ENCODE assay signal across 8 cellular contexts in genomic region chr9:130043654-130044623, GRCh38. TPM values are rescaled to one million over a fixed set of nuclear protein-coding genes. Genes with fewer than 3 reads are reported as not detected.
DNase-seq lines count a peak whose midpoint lies in the region; ATAC-seq and TF ChIP-seq lines count a peak whose summit lies in the region.

No MANE protein-coding gene starts in this region.

- in situ Hi-C loops in GM13977 (cut with MboI; ENCODE audit: low pct_unique_long_range_greater_than_20kb, low sequenced_read_pairs, unreplicated experiment) = no loop called here

- peaks cover 17% of the 10 kb centered on the region for H3K36me3 Mint-ChIP-seq in activated CD4-positive, alpha-beta memory T cell treated with anti-CD3 and anti-CD28 coated beads, Interleukin-2, amount 10 ng/mL, durations not matched to agents 7 days and 5 days (ENCODE audit: low read depth)

- intact Hi-C loops in Right ventricle myocardium superior (cut with DNase I) (loop anchor here (5.0 to 10.0 kb wide), 2 partner anchors 79 to 157 kb away; no protein-coding TSS in a partner anchor), posterior vena cava (cut with DNase I) (no loop called here)

- no peaks in the 10 kb centered on the region for H3K9me3 Mint-ChIP-seq in activated CD4-positive, alpha-beta memory T cell treated with anti-CD3 and anti-CD28 coated beads, Interleukin-2, amount 10 ng/mL, durations not matched to agents 7 days and 5 days

- peak; percentile 16 for DNase-seq in NOMO-1 treated with DMSO at 0.1 percent for 48 hours (lab: John Stamatoyannopoulos, UW; ENCODE audit: unreplicated experiment)
- DNase-seq in NOMO-1 (lab: John Stamatoyannopoulos, UW; ENCODE audit: unreplicated experiment in 2 of 2) = no peak
- no peak for DNase-seq in activated CD4-positive, alpha-beta memory T cell treated with anti-CD3 and anti-CD28 coated beads, Interleukin-2, amount 10 ng/mL, durations not matched to agents 7 days and 5 days
- peak; percentile 67 for DNase-seq in Right ventricle myocardium superior
- DNase-seq in posterior vena cava (ENCODE audit: low spot score) = peak; percentile 84
- no peak for DNase-seq in GM13977 (ENCODE audit: low spot score)
- no peak for DNase-seq in kidney tubule cell (ENCODE audit: low spot score)
- DNase-seq in SW480 (ENCODE audit: low spot score) = no peak

- peak overlapping the region; percentile 89 for H3K27ac Mint-ChIP-seq in activated CD4-positive, alpha-beta memory T cell treated with anti-CD3 and anti-CD28 coated beads, Interleukin-2, amount 10 ng/mL, durations not matched to agents 7 days and 5 days

- H3K4me3 Mint-ChIP-seq in activated CD4-positive, alpha-beta memory T cell treated with anti-CD3 and anti-CD28 coated beads, Interleukin-2, amount 10 ng/mL, durations not matched to agents 7 days and 5 days = peak overlapping the region; percentile 90

- POLR2A ChIA-PET in activated CD4-positive, alpha-beta memory T cell treated with anti-CD3 and anti-CD28 coated beads, Interleukin-2, amount 10 ng/mL, durations not matched to agents 7 days and 5 days (lab: Charles Lee) = interaction anchor here (0.6 to 14.8 kb wide), 22 partner anchors 9 to 1688 kb away, joined by 3 to 403 read pairs (median 4); partner anchors contain the start of genes C9orf78, GPR107 and USP20

- H3K4me1 Mint-ChIP-seq in activated CD4-positive, alpha-beta memory T cell treated with anti-CD3 and anti-CD28 coated beads, Interleukin-2, amount 10 ng/mL, durations not matched to agents 7 days and 5 days = peaks cover 42% of the 10 kb centered on the region

- ATAC-seq in Right ventricle myocardium superior (ENCODE audit: poor library complexity) = peak; percentile 40

- CTCF ChIA-PET in activated CD4-positive, alpha-beta memory T cell treated with anti-CD3 and anti-CD28 coated beads, Interleukin-2, amount 10 ng/mL, durations not matched to agents 7 days and 5 days (lab: Charles Lee) = interaction anchor here (0.6 to 1.5 kb wide), 7 partner anchors 10 to 179 kb away, joined by 3 to 9 read pairs (median 8); partner anchors contain the start of gene GPR107

- H3K27me3 Mint-ChIP-seq in activated CD4-positive, alpha-beta memory T cell treated with anti-CD3 and anti-CD28 coated beads, Interleukin-2, amount 10 ng/mL, durations not matched to agents 7 days and 5 days = no peaks in the 10 kb centered on the region

- no peak for TF ChIP-seq CTCF in GM13977 (IDR thresholded peaks at IDR 0.05; ENCODE audit: extremely low read depth, insufficient read depth, missing control alignments)

RNA-seq across cellular contexts. Expression of gene FNBP1, which starts 0.9 kb away (rescaled TPM):
- 100 to 1,000 TPM; 208 to 213 TPM for total RNA-seq in activated CD4-positive, alpha-beta memory T cell treated with anti-CD3 and anti-CD28 coated beads, Interleukin-2, amount 10 ng/mL, durations not matched to agents 7 days and 5 days
- total RNA-seq in Right ventricle myocardium superior (21.5 TPM), posterior vena cava (100 to 1,000 TPM; 116 to 165 TPM)

RNA-seq across cellular contexts. Expression of gene GPR107, which starts 9.8 kb away (rescaled TPM):
- total RNA-seq in activated CD4-positive, alpha-beta memory T cell treated with anti-CD3 and anti-CD28 coated beads, Interleukin-2, amount 10 ng/mL, durations not matched to agents 7 days and 5 days = 10 to 100 TPM; 25.1 to 26.3 TPM
- 20.4 TPM for total RNA-seq in Right ventricle myocardium superior
- total RNA-seq in posterior vena cava = 10 to 100 TPM; 38.3 to 38.9 TPM

Comparison
In these comparisons a context has a peak if more than half of its experiments do, and no peak if none do; other contexts are left out.
1. DNase-seq: peak in NOMO-1 treated with DMSO at 0.1 percent for 48 hours (single experiment), Right ventricle myocardium superior (single experiment) and posterior vena cava (single experiment); none in NOMO-1 (0 of 2), activated CD4-positive, alpha-beta memory T cell treated with anti-CD3 and anti-CD28 coated beads, Interleukin-2, amount 10 ng/mL, durations not matched to agents 7 days and 5 days (single experiment), GM13977 (single experiment), kidney tubule cell (single experiment) and SW480 (single experiment).